In genomic region chr2:22175002-22175401, GRCh38 we compare ENCODE assay signal across 7 cellular contexts.
"Had no signal": no experiment of that assay in that cellular context is flagged by ENCODE, and none has a peak within 500 bp of the region (broad histone marks: within the 10 kb centered on the region; RNA-seq: fewer than 3 reads in every experiment).

No MANE protein-coding gene starts in this region.

- H2AFZ ChIP-seq: GM23338 had no signal

- H3K4me1 ChIP-seq: HAP-1 had no signal

- DNase-seq: H7, HFFc6, KG1 had no signal

- ATAC-seq: GM23338, HCT116 had no signal

- H3K9me3 ChIP-seq: HAP-1 had no signal

- H3K27ac ChIP-seq: HL-60 had no signal

- H3K36me3 ChIP-seq: HAP-1 had no signal

- H3K4me3 ChIP-seq: GM23338, HAP-1 had no signal

- H3K4me2 ChIP-seq: GM23338 had no signal
